ENCODE assay signal across 18 cellular contexts in genomic region chr2:156157670-156158069, GRCh38.
DNase-seq lines count a peak whose midpoint lies in the region; ATAC-seq and TF ChIP-seq lines count a peak whose summit lies in the region.
"Had no signal": no experiment of that assay in that cellular context is flagged by ENCODE, and none has a peak within 500 bp of the region (broad histone marks: within the 10 kb centered on the region; RNA-seq: fewer than 3 reads in every experiment).

No MANE protein-coding gene starts in this region.

- H3K9ac ChIP-seq in MM.1S (ENCODE audit: low read length) (no peak overlapping the region), neural progenitor cell (no peak overlapping the region)

- H4K20me1 ChIP-seq in MM.1S (ENCODE audit: insufficient read depth, low read length) (no peaks in the 10 kb centered on the region), neural progenitor cell (ENCODE audit: low read depth) (peaks cover 2% of the 10 kb centered on the region)

- no peaks in the 10 kb centered on the region for H3K9me3 Mint-ChIP-seq in chondrocyte (ENCODE audit: low read depth)
- no peaks in the 10 kb centered on the region for H3K9me3 Mint-ChIP-seq in neural progenitor cell
- H3K9me3 Mint-ChIP-seq: activated B cell treated with CpG ODN at 0.5 μM for 24 hours; CD4-positive, CD25-positive, alpha-beta regulatory T cell; nephron progenitor cell had no signal

- in situ Hi-C loops in G401 (cut with HindIII; ENCODE audit: low sequenced_read_pairs) = no loop called here

- no peak overlapping the region for H3K4me2 ChIP-seq in MM.1S (ENCODE audit: low read depth, low read length)
- no peak overlapping the region for H3K4me2 ChIP-seq in neural progenitor cell

- H3K36me3 Mint-ChIP-seq in chondrocyte (ENCODE audit: low read depth) (no peaks in the 10 kb centered on the region), neural progenitor cell (no peaks in the 10 kb centered on the region)
- H3K36me3 Mint-ChIP-seq: activated CD8-positive, alpha-beta memory T cell treated with anti-CD3 and anti-CD28 coated beads, Interleukin-2, amount 10 ng/mL, durations not matched to agents 7 days and 5 days; CD4-positive, CD25-positive, alpha-beta regulatory T cell had no signal

- H3K4me3 Mint-ChIP-seq in chondrocyte (ENCODE audit: unreplicated experiment) (no peak overlapping the region), neural progenitor cell (no peak overlapping the region)
- H3K4me3 Mint-ChIP-seq: activated B cell treated with CpG ODN at 0.5 μM for 24 hours; activated CD8-positive, alpha-beta memory T cell treated with anti-CD3 and anti-CD28 coated beads, Interleukin-2, amount 10 ng/mL, durations not matched to agents 7 days and 5 days; CD4-positive, CD25-positive, alpha-beta regulatory T cell; nephron progenitor cell had no signal

- no peak overlapping the region for H3K27ac Mint-ChIP-seq in chondrocyte (ENCODE audit: unreplicated experiment)
- H3K27ac Mint-ChIP-seq in neural progenitor cell = no peak overlapping the region
- H3K27ac Mint-ChIP-seq: activated B cell treated with CpG ODN at 0.5 μM for 24 hours; activated CD8-positive, alpha-beta memory T cell treated with anti-CD3 and anti-CD28 coated beads, Interleukin-2, amount 10 ng/mL, durations not matched to agents 7 days and 5 days; CD4-positive, CD25-positive, alpha-beta regulatory T cell; nephron progenitor cell had no signal

- H3K4me3 ChIP-seq in MM.1S (ENCODE audit: low read length) (no peak overlapping the region), neural progenitor cell (no peak overlapping the region)
- H3K4me3 ChIP-seq: Peyer's patch, testis had no signal

- H3K27me3 Mint-ChIP-seq in chondrocyte (ENCODE audit: low read depth) (no peaks in the 10 kb centered on the region), neural progenitor cell (ENCODE audit: insufficient read depth, low read depth) (peaks cover 2% of the 10 kb centered on the region)
- H3K27me3 Mint-ChIP-seq: activated B cell treated with CpG ODN at 0.5 μM for 24 hours had no signal

- H3K4me1 Mint-ChIP-seq in chondrocyte (ENCODE audit: low read depth) (no peaks in the 10 kb centered on the region), neural progenitor cell (peaks cover 20% of the 10 kb centered on the region)
- H3K4me1 Mint-ChIP-seq: activated B cell treated with CpG ODN at 0.5 μM for 24 hours; activated CD8-positive, alpha-beta memory T cell treated with anti-CD3 and anti-CD28 coated beads, Interleukin-2, amount 10 ng/mL, durations not matched to agents 7 days and 5 days; CD4-positive, CD25-positive, alpha-beta regulatory T cell had no signal

- H3K36me3 ChIP-seq in MM.1S (replicated peaks; ENCODE audit: insufficient read depth, low read length) = no peaks in the 10 kb centered on the region
- H3K36me3 ChIP-seq in neural progenitor cell = no peaks in the 10 kb centered on the region
- H3K36me3 ChIP-seq: brain microvascular endothelial cell, Peyer's patch had no signal

- ATAC-seq in HG03520 (IDR thresholded peaks at IDR 0.05; ENCODE audit: unreplicated experiment) (no peak), HG02840 (IDR thresholded peaks at IDR 0.05; ENCODE audit: low FRiP score, unreplicated experiment) (no peak)
- ATAC-seq: activated CD8-positive, alpha-beta memory T cell treated with anti-CD3 and anti-CD28 coated beads, Interleukin-2, amount 10 ng/mL, durations not matched to agents 7 days and 5 days had no signal

- no peaks in the 10 kb centered on the region for H3F3A ChIP-seq in MM.1S (ENCODE audit: insufficient read depth, low read length)
- no peaks in the 10 kb centered on the region for H3F3A ChIP-seq in neural progenitor cell (ENCODE audit: low read depth)

- no peaks in the 10 kb centered on the region for H3K79me2 ChIP-seq in MM.1S (ENCODE audit: low read length)
- H3K79me2 ChIP-seq in neural progenitor cell (ENCODE audit: low read depth) = no peaks in the 10 kb centered on the region

- TF ChIP-seq CTCF in MM.1S (IDR thresholded peaks at IDR 0.05; ENCODE audit: low read length) (peak; percentile 32), chondrocyte (IDR thresholded peaks at IDR 0.05) (peak; percentile 25), neural progenitor cell (IDR thresholded peaks at IDR 0.05) (peak; percentile 19)

- H2AFZ ChIP-seq in MM.1S (ENCODE audit: low read length) = no peak overlapping the region
- H2AFZ ChIP-seq in neural progenitor cell (replicated peaks) = no peak overlapping the region

- H3K9me3 ChIP-seq in MM.1S (replicated peaks; ENCODE audit: insufficient read depth, low read length) = no peaks in the 10 kb centered on the region
- no peaks in the 10 kb centered on the region for H3K9me3 ChIP-seq in neural progenitor cell (ENCODE audit: low read depth)
- H3K9me3 ChIP-seq: Peyer's patch, testis had no signal

- no peaks in the 10 kb centered on the region for H3K4me1 ChIP-seq in MM.1S (ENCODE audit: low read length)
- H3K4me1 ChIP-seq in neural progenitor cell = peaks cover 17% of the 10 kb centered on the region
- H3K4me1 ChIP-seq: Peyer's patch, testis had no signal

- H3K27me3 ChIP-seq in MM.1S (replicated peaks; ENCODE audit: insufficient read depth, low read length) (no peaks in the 10 kb centered on the region), neural progenitor cell (no peaks in the 10 kb centered on the region)
- H3K27me3 ChIP-seq: brain microvascular endothelial cell, Peyer's patch, testis had no signal

- H3K27ac ChIP-seq in MM.1S (ENCODE audit: low read length) = no peak overlapping the region
- H3K27ac ChIP-seq in neural progenitor cell = no peak overlapping the region
- H3K27ac ChIP-seq: brain microvascular endothelial cell, Peyer's patch, testis had no signal

- DNase-seq in NCI-H2081 (lab: John Stamatoyannopoulos, UW) = peak; percentile 12 to 54
- DNase-seq in NCI-H2081 treated with DMSO at 0.1 percent for 48 hours (lab: John Stamatoyannopoulos, UW) = no peak
- DNase-seq in MM.1S = peak; percentile 43
- DNase-seq in chondrocyte (ENCODE audit: low spot score) = no peak
- peak; percentile 66 for DNase-seq in neural progenitor cell (ENCODE audit: low spot score)
- DNase-seq in G401 (ENCODE audit: low spot score) = no peak
- DNase-seq: activated B cell treated with CpG ODN at 0.5 μM for 24 hours; activated CD8-positive, alpha-beta memory T cell treated with anti-CD3 and anti-CD28 coated beads, Interleukin-2, amount 10 ng/mL, durations not matched to agents 7 days and 5 days; activated naive CD4-positive, alpha-beta T cell treated with Interleukin-2 at 50 U/mL for 16 hours; brain microvascular endothelial cell; CD4-positive, CD25-positive, alpha-beta regulatory T cell; NCI-H446 treated with DMSO at 0.1 percent for 48 hours; nephron progenitor cell; Peyer's patch; stimulated activated CD4-positive, alpha-beta T cell treated with anti-CD3 and anti-CD28 coated beads, Interleukin-2, amount 100 ng/mL, for 24 hours; testis had no signal

- no peaks in the 10 kb centered on the region for H3K9me2 ChIP-seq in MM.1S (replicated peaks; ENCODE audit: insufficient read depth, low read length)

Comparison
In these comparisons a context has a peak if more than half of its experiments do, and no peak if none do; other contexts are left out.
1. DNase-seq: peak in NCI-H2081 (2 of 2), MM.1S (single experiment) and neural progenitor cell (single experiment); none in NCI-H2081 treated with DMSO at 0.1 percent for 48 hours (single experiment), chondrocyte (single experiment) and G401 (single experiment).
2. Peak in every context shown above with its lines, with median percentiles within 50 percentile points of each other: CTCF ChIP-seq.